ENCODE assay signal across 8 cellular contexts in genomic region chr17:21034350-21035235, GRCh38. TPM values are rescaled to one million over a fixed set of nuclear protein-coding genes. Genes with fewer than 3 reads are reported as not detected.
A peak's percentile ranks its signal among the peaks of the same experiment; 100 is the strongest.
DNase-seq lines count a peak whose midpoint lies in the region; ATAC-seq, FAIRE-seq and TF ChIP-seq lines count a peak whose summit lies in the region.

No MANE protein-coding gene starts in this region.

- H3K36me3 ChIP-seq in BLaER1 treated with 17β-estradiol and CSF1 and Interleukin-3, amounts not matched to agents 10 nM and 100 nM: peaks cover 14 to 88% (median 68%) of the 10 kb centered on the region in 11 experiments; a peak in 21 of 22 replicates
- H3K36me3 ChIP-seq in MM.1S (replicated peaks; ENCODE audit: insufficient read depth, low read length) (no peaks in the 10 kb centered on the region), K562 (ENCODE audit: control insufficient read depth, insufficient read depth, low read length) (peaks cover 76% of the 10 kb centered on the region; the same call in 2 of the 3 replicates), mucosa of stomach (ENCODE audit: control insufficient read depth, insufficient read depth, low read length) (no peaks in the 10 kb centered on the region), A673 (ENCODE audit: insufficient read depth, low read length, poor library complexity, severe bottlenecking) (peaks cover 22% of the 10 kb centered on the region)

- H3K79me2 ChIP-seq in MM.1S (ENCODE audit: low read length) (peaks cover 99% of the 10 kb centered on the region), K562 (ENCODE audit: control insufficient read depth, insufficient read depth, low read length) (peaks cover 98% of the 10 kb centered on the region)

- no peak for TF ChIP-seq POLR2A in K562 (conservative IDR thresholded peaks at IDR 0.05)

- no peaks in the 10 kb centered on the region for H3K9me3 ChIP-seq in BLaER1 treated with 17β-estradiol and CSF1 and Interleukin-3, amounts not matched to agents 10 nM and 100 nM (replicated peaks in 1 of 11)
- H3K9me3 ChIP-seq in MM.1S (replicated peaks; ENCODE audit: insufficient read depth, low read length): no peaks in the 10 kb centered on the region
- H3K9me3 ChIP-seq in K562 (replicated peaks; ENCODE audit: control insufficient read depth, insufficient read depth, low read depth, low read length): no peaks in the 10 kb centered on the region
- no peaks in the 10 kb centered on the region for H3K9me3 ChIP-seq in mucosa of stomach (ENCODE audit: control insufficient read depth, low read length)
- H3K9me3 ChIP-seq in A673 (ENCODE audit: low read depth, low read length, poor library complexity, severe bottlenecking): no peaks in the 10 kb centered on the region

- TF ChIP-seq RAD21 in K562 (CRISPR knock-in tag; conservative IDR thresholded peaks at IDR 0.05 in 1 of 2, IDR thresholded peaks at IDR 0.05 in 1 of 2): no peak

- peak overlapping the region; percentile 13 to 50 (median 43); a peak in 17 of 20 replicates for H3K4me3 ChIP-seq in BLaER1 treated with 17β-estradiol and CSF1 and Interleukin-3, amounts not matched to agents 10 nM and 100 nM
- H3K4me3 ChIP-seq in MM.1S (ENCODE audit: low read length) (peak overlapping the region; percentile 38), K562 (no peak overlapping the region), mucosa of stomach (ENCODE audit: low read length) (no peak overlapping the region), A673 (ENCODE audit: low read depth, low read length, poor library complexity, severe bottlenecking) (no peak overlapping the region)

- 32% methylated on average over 13 of the region's 13 CpGs for WGBS in K562 (ENCODE audit: insufficient coverage, low coverage, missing lambda C conversion rate)

- no peak for FAIRE-seq in K562 (lab: Jason Lieb, UNC)

- H3F3A ChIP-seq in MM.1S (ENCODE audit: insufficient read depth, low read length): peaks cover 29% of the 10 kb centered on the region

- CTCF ChIA-PET in K562 (lab: Yijun Ruan, JAX; ENCODE audit: low intra/inter-chr PET ratio): no interaction called here
- CTCF ChIA-PET in A673 (lab: Charles Lee): no interaction called here

- H3K9ac ChIP-seq in BLaER1 treated with 17β-estradiol and CSF1 and Interleukin-3, amounts not matched to agents 10 nM and 100 nM: peak overlapping the region; percentile 30 to 68 (median 60); a peak in 21 of 22 replicates
- H3K9ac ChIP-seq in MM.1S (ENCODE audit: low read length) (peak overlapping the region; percentile 67), K562 (ENCODE audit: insufficient read depth in 1 of 2, low read depth in 2 of 2, low read length in 2 of 2) (peak overlapping the region; percentile 16 to 69; a peak in 3 of 4 replicates), mucosa of stomach (ENCODE audit: low read length) (peak overlapping the region; percentile 6)

- peaks cover 3% of the 10 kb centered on the region for H3K9me1 ChIP-seq in K562 (ENCODE audit: control insufficient read depth, insufficient read depth, low read length)

- peaks cover 100% of the 10 kb centered on the region in 11 experiments for H4K20me1 ChIP-seq in BLaER1 treated with 17β-estradiol and CSF1 and Interleukin-3, amounts not matched to agents 10 nM and 100 nM
- H4K20me1 ChIP-seq in MM.1S (ENCODE audit: insufficient read depth, low read length) (peaks cover 42% of the 10 kb centered on the region), K562 (replicated peaks; ENCODE audit: control insufficient read depth, insufficient read depth, low read length) (peaks cover 71% of the 10 kb centered on the region)

- BruUV-seq in K562 (replicated peaks; lab: Mats Ljungman, UMichigan) (TSS peak; percentile 1), A673 (replicated peaks; lab: Mats Ljungman, UMichigan) (no TSS peak)

- H3K27me3 ChIP-seq in BLaER1 treated with 17β-estradiol and CSF1 and Interleukin-3, amounts not matched to agents 10 nM and 100 nM: no peaks in the 10 kb centered on the region
- no peaks in the 10 kb centered on the region for H3K27me3 ChIP-seq in MM.1S (replicated peaks; ENCODE audit: insufficient read depth, low read length)
- H3K27me3 ChIP-seq in K562 (ENCODE audit: control insufficient read depth in 2 of 2, insufficient read depth in 2 of 2, low read length in 2 of 2): no peaks in the 10 kb centered on the region
- no peaks in the 10 kb centered on the region for H3K27me3 ChIP-seq in mucosa of stomach (ENCODE audit: control insufficient read depth, insufficient read depth, low read length)
- no peaks in the 10 kb centered on the region for H3K27me3 ChIP-seq in A673 (replicated peaks; ENCODE audit: insufficient read depth, low read depth, low read length, poor library complexity)

- in situ Hi-C loops in K562 (cut with MboI): no loop called here

- TF ChIP-seq EP300 in K562 (IDR thresholded peaks at IDR 0.05; ENCODE audit: low read length): peak; percentile 77

- no peaks in the 10 kb centered on the region for H3K9me2 ChIP-seq in MM.1S (replicated peaks; ENCODE audit: insufficient read depth, low read length)

- peak overlapping the region; percentile 75 to 94 (median 90) for H3K4me2 ChIP-seq in BLaER1 treated with 17β-estradiol and CSF1 and Interleukin-3, amounts not matched to agents 10 nM and 100 nM
- H3K4me2 ChIP-seq in MM.1S (ENCODE audit: low read depth, low read length): peak overlapping the region; percentile 90
- H3K4me2 ChIP-seq in K562 (ENCODE audit: insufficient read depth, low read length): peak overlapping the region; percentile 53

- peaks cover 85 to 99% (median 96%) of the 10 kb centered on the region in 10 experiments for H3K4me1 ChIP-seq in BLaER1 treated with 17β-estradiol and CSF1 and Interleukin-3, amounts not matched to agents 10 nM and 100 nM
- H3K4me1 ChIP-seq in MM.1S (ENCODE audit: low read length): peaks cover 44% of the 10 kb centered on the region
- H3K4me1 ChIP-seq in K562 (replicated peaks in 1 of 2; ENCODE audit: control insufficient read depth in 2 of 2, insufficient read depth in 2 of 2, low read length in 2 of 2): peaks cover 9 to 34% of the 10 kb centered on the region in 2 experiments; a peak in 4 of 5 replicates
- H3K4me1 ChIP-seq in mucosa of stomach (ENCODE audit: control insufficient read depth, insufficient read depth, low read length): peaks cover 28% of the 10 kb centered on the region
- H3K4me1 ChIP-seq in A673 (ENCODE audit: insufficient read depth, low read length, poor library complexity, severe bottlenecking): peaks cover 24% of the 10 kb centered on the region

- peak; percentile 60 for ATAC-seq in GM19467 (IDR thresholded peaks at IDR 0.05; ENCODE audit: unreplicated experiment)
- ATAC-seq in K562: peak; percentile 66

- no peak overlapping the region for H2AFZ ChIP-seq in MM.1S (ENCODE audit: low read length)
- no peak overlapping the region for H2AFZ ChIP-seq in K562 (ENCODE audit: low read depth, low read length)

- peak; percentile 85 for DNase-seq in MM.1S
- peak in 1 of 4 experiments; percentile 25 for DNase-seq in K562 (ENCODE audit: extremely low read depth in 1 of 4, low spot score in 3 of 4)
- DNase-seq in SW 1271 (lab: John Stamatoyannopoulos, UW): no peak
- DNase-seq in putamen (ENCODE audit: low spot score): no peak
- DNase-seq in A673 (ENCODE audit: low spot score): no peak

- TF ChIP-seq CTCF in MM.1S (IDR thresholded peaks at IDR 0.05; ENCODE audit: low read length) (no peak), K562 (IDR thresholded peaks at IDR 0.05 in 2 of 3, conservative IDR thresholded peaks at IDR 0.05 in 1 of 3; ENCODE audit: insufficient read depth in 2 of 3, low read depth in 1 of 3, low read length in 3 of 3) (no peak), A673 (conservative IDR thresholded peaks at IDR 0.05; ENCODE audit: low read depth, low read length) (no peak)

- intact Hi-C loops in K562 (cut with micrococcal nuclease): no loop called here
- intact Hi-C loops in A673 (cut with micrococcal nuclease; ENCODE audit: unreplicated experiment): no loop called here

- H3K27ac ChIP-seq in BLaER1 treated with 17β-estradiol and CSF1 and Interleukin-3, amounts not matched to agents 10 nM and 100 nM: peak overlapping the region; percentile 41 to 75 (median 62); a peak in 20 of 22 replicates
- H3K27ac ChIP-seq in MM.1S (ENCODE audit: low read length): peak overlapping the region; percentile 93
- H3K27ac ChIP-seq in K562 (ENCODE audit: extremely low read depth, low read depth, low read length): peak overlapping the region; percentile 64
- H3K27ac ChIP-seq in A673 (ENCODE audit: low read depth, low read length, poor library complexity, severe bottlenecking): no peak overlapping the region

- POLR2A ChIA-PET in K562 (lab: Yijun Ruan, JAX) (interaction anchor here (0.6 to 2.9 kb wide), 7 partner anchors 9 to 439 kb away, joined by 3 to 17 read pairs (median 4); partner anchors contain the start of genes DHRS7B and USP22), A673 (lab: Charles Lee; ENCODE audit: low non-redundant PET) (no interaction called here)

TF ChIP-seq in K562, 482 proteins besides CTCF, POLR2A, EP300 and RAD21 (continues in another document):
- TF ChIP-seq RCOR1 (IDR thresholded peaks at IDR 0.05; ENCODE audit: borderline replicate concordance in 1 of 2, low read depth in 2 of 2, low read length in 2 of 2) (peak in 1 of 2 experiments; percentile 25; a peak in 1 of 4 replicates), KHSRP (IDR thresholded peaks at IDR 0.05) (no peak)

RNA-seq across cellular contexts. Expression of gene USP22, which starts 8.2 kb away (rescaled TPM):
- total RNA-seq in K562 (2011; cell fraction: chromatin; rRNA removed; ENCODE audit: low replicate concordance): 184 and 279 TPM in 2 replicates
- total RNA-seq in K562 (2011; cell fraction: nucleolus; rRNA removed): 118 and 126 TPM in 2 replicates
- total RNA-seq in K562 (2011; cell fraction: nucleoplasm; rRNA removed): 105 and 120 TPM in 2 replicates
- total RNA-seq in K562 (2014; rRNA removed) (54.3 and 71.1 TPM in 2 replicates), K562 (2014; rRNA removed; fragmentation: Illumina TruSeq; extraction: Trizol) (59.6 and 61.6 TPM in 2 replicates), K562 (2015; rRNA removed; fragmentation: Illumina TruSeq; extraction: Trizol) (56.2 and 58.9 TPM in 2 replicates), K562 (2021) (105 and 113 TPM in 2 replicates), A673 (2021) (288 and 318 TPM in 2 replicates)
- polyA plus RNA-seq in K562 (2011; rRNA removed) (79.9 and 93.3 TPM in 2 replicates), K562 (2014; fragmentation: Illumina TruSeq; extraction: Trizol) (77.5 and 91.3 TPM in 2 replicates), K562 (2014; fragmentation: Nextera tagmentation; extraction: Ambion mirVana) (1 to 10 TPM; 6.5 to 7.5 TPM), K562 (2014; rRNA removed) (46.4 and 51.6 TPM in 2 replicates)
- 50.7 and 75.4 TPM in 2 replicates for polyA plus RNA-seq in K562 (2011; cell fraction: cytosol; rRNA removed)
- 89.8 and 116 TPM in 2 replicates for polyA plus RNA-seq in K562 (2011; cell fraction: nucleus; rRNA removed)
- 70.3 and 91.2 TPM in 2 replicates for polyA plus RNA-seq in K562 (2012)
- 158 and 167 TPM in 2 replicates for polyA minus RNA-seq in K562 (2011; rRNA and poly(A)+ RNA removed)
- 74.7 and 128 TPM in 2 replicates for polyA minus RNA-seq in K562 (2011; cell fraction: cytosol; rRNA and poly(A)+ RNA removed)
- 43.2 and 82.8 TPM in 2 replicates for polyA minus RNA-seq in K562 (2011; cell fraction: nucleus; rRNA and poly(A)+ RNA removed)

Comparison
In these comparisons a context has a peak if more than half of its experiments do, and no peak if none do; other contexts are left out.
1. H3K4me3 ChIP-seq: peak in BLaER1 treated with 17β-estradiol and CSF1 and Interleukin-3, amounts not matched to agents 10 nM and 100 nM (10 of 10) and MM.1S (single experiment); none in K562 (single experiment), mucosa of stomach (single experiment) and A673 (single experiment).
2. H3K9ac ChIP-seq: peak in every context shown above with its lines; median percentile 67 in MM.1S; 60 in BLaER1 treated with 17β-estradiol and CSF1 and Interleukin-3, amounts not matched to agents 10 nM and 100 nM; 42 in K562; 6 in mucosa of stomach.
3. Peak in every context shown above with its lines, with median percentiles within 50 percentile points of each other: H3K4me2 ChIP-seq.